ENCODE assay signal across 10 cellular contexts in genomic region chr1:20366766-20367602, GRCh38.
DNase-seq lines count a peak whose midpoint lies in the region; ATAC-seq and TF ChIP-seq lines count a peak whose summit lies in the region.
"Had no signal": no experiment of that assay in that cellular context is flagged by ENCODE, and none has a peak within 500 bp of the region (broad histone marks: within the 10 kb centered on the region; RNA-seq: fewer than 3 reads in every experiment).

No MANE protein-coding gene starts in this region.

- TF ChIP-seq CTCF in AG09319 (IDR thresholded peaks at IDR 0.05; ENCODE audit: low read depth, low read length): peak; percentile 70
- TF ChIP-seq CTCF in HFFc6 (IDR thresholded peaks at IDR 0.05): peak; percentile 70
- TF ChIP-seq CTCF in adrenal gland (IDR thresholded peaks at IDR 0.05): peak; percentile 24 to 56 (median 48)
- peak in 3 of 11 experiments; percentile 14 to 37 (median 33) for TF ChIP-seq CTCF in spleen (IDR thresholded peaks at IDR 0.05 in 8 of 11, conservative IDR thresholded peaks at IDR 0.05 in 3 of 11)

- no peaks in the 10 kb centered on the region for H3K9me3 Mint-ChIP-seq in HFFc6
- H3K9me3 Mint-ChIP-seq: dendritic cell treated with granulocyte-macrophage colony-stimulating factor and Interleukin-4, amounts not matched to agents 40 ng/mL and 50 ng/mL, for 4 days had no signal

- TF ChIP-seq POLR2A in adrenal gland (IDR thresholded peaks at IDR 0.05) (no peak), spleen (IDR thresholded peaks at IDR 0.05) (no peak)

- H3K36me3 ChIP-seq in adrenal gland (replicated peaks in 1 of 2) (no peaks in the 10 kb centered on the region), iPS-15b (ENCODE audit: control insufficient read depth, insufficient read depth, low read length) (no peaks in the 10 kb centered on the region), spleen (no peaks in the 10 kb centered on the region)

- H3K36me3 Mint-ChIP-seq in HFFc6 (ENCODE audit: low read depth): no peaks in the 10 kb centered on the region

- H3K27me3 Mint-ChIP-seq in HFFc6 (ENCODE audit: insufficient read depth): peaks cover 46% of the 10 kb centered on the region

- H3K4me1 Mint-ChIP-seq in HFFc6 (ENCODE audit: low read depth): no peaks in the 10 kb centered on the region

- H3K4me3 ChIP-seq in adrenal gland (peak overlapping the region in 1 of 4 donors; percentile 49), iPS-15b (ENCODE audit: low read depth, low read length) (peak overlapping the region; percentile 61), spleen (peak overlapping the region in 1 of 8 donors; percentile 41)

- H3K27me3 ChIP-seq in adrenal gland: peaks cover 22% of the 10 kb centered on the region
- peaks cover 79% of the 10 kb centered on the region for H3K27me3 ChIP-seq in iPS-15b (ENCODE audit: control insufficient read depth, insufficient read depth, low read length)
- peaks cover 3 to 100% (median 49%) of the 10 kb centered on the region in 7 donors for H3K27me3 ChIP-seq in spleen (replicated peaks in 1 of 7)

- DNase-seq in AG09319 (ENCODE audit: extremely low read depth, low read depth) (no peak), HFFc6 (peak; percentile 22), adrenal gland (peak in 6 of 7 donors; percentile 46 to 73 (median 58)), spleen (peak; percentile 51), pons (ENCODE audit: low spot score) (no peak), GF-D8 (lab: John Stamatoyannopoulos, UW) (no peak)

- H3K4me3 Mint-ChIP-seq in HFFc6: peak overlapping the region; percentile 36; the same call in 1 of the 2 replicates
- H3K4me3 Mint-ChIP-seq: dendritic cell treated with granulocyte-macrophage colony-stimulating factor and Interleukin-4, amounts not matched to agents 40 ng/mL and 50 ng/mL, for 4 days had no signal

- H3K9ac ChIP-seq in iPS-15b (ENCODE audit: low read depth, low read length): no peak overlapping the region

- H3K4me1 ChIP-seq in adrenal gland (replicated peaks in 1 of 2) (peaks cover 0 to 13% of the 10 kb centered on the region in 2 donors), iPS-15b (ENCODE audit: control insufficient read depth, insufficient read depth, low read length) (peaks cover under 1% of the 10 kb centered on the region), spleen (peaks cover 0 to 17% (median 7%) of the 10 kb centered on the region in 6 donors)

- H3K9me3 ChIP-seq in adrenal gland (replicated peaks in 1 of 3) (no peaks in the 10 kb centered on the region), iPS-15b (ENCODE audit: control insufficient read depth, insufficient read depth, low read length) (no peaks in the 10 kb centered on the region), spleen (no peaks in the 10 kb centered on the region)

- H3K27ac ChIP-seq in adrenal gland (peak overlapping the region in 1 of 5 donors; percentile 34), spleen (no peak overlapping the region)

- ATAC-seq in HG03045 (IDR thresholded peaks at IDR 0.05; ENCODE audit: unreplicated experiment): no peak
- ATAC-seq: HCT116 had no signal

- H3K27ac Mint-ChIP-seq in HFFc6: no peak overlapping the region
- H3K27ac Mint-ChIP-seq: dendritic cell treated with granulocyte-macrophage colony-stimulating factor and Interleukin-4, amounts not matched to agents 40 ng/mL and 50 ng/mL, for 4 days had no signal

- 4 to 5% (median 4%) methylated on average over 33 to 42 of the region's 42 CpGs for WGBS in adrenal gland, 4 donors
- 3 to 9% (median 5%) methylated on average over 40 to 42 of the region's 42 CpGs for WGBS in spleen, 5 donors

- intact Hi-C loops in adrenal gland (cut with DNase I): loop anchor here in 1 of 2 donors (5.0 kb wide), 1 partner anchor 125 kb away; no protein-coding TSS in a partner anchor
- intact Hi-C loops in spleen (cut with DNase I; ENCODE audit: low total_unique reads): no loop called here

Comparison
In these comparisons a context has a peak if more than half of its experiments do, and no peak if none do; other contexts are left out.
1. DNase-seq: peak in HFFc6 (single experiment), adrenal gland (6 of 7) and spleen (single experiment); none in AG09319 (single experiment), pons (single experiment) and GF-D8 (single experiment).